27 cellular contexts compared by ENCODE assay signal in the genomic region with DNA sequence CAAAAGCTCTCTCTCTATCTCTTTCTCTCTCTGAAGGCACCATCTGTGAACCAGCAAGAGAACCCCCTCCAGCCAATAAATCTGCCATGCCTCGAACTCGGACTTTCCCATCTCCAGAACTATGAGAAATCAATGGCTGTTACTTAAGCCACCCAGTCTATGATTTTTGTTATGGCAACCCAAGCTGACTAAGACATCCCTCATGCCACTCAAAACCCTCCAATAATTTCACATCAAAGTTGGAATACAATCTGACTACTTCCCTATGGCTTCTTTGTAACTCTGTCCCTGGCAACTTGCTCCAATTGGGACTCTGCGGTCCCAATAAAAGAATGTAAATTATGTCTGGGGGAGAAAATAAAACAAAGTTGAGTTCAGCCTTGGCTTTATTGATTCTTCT.
"Had no signal": no experiment of that assay in that cellular context is flagged by ENCODE, and none has a peak within 500 bp of the region (broad histone marks: within the 10 kb centered on the region; RNA-seq: fewer than 3 reads in every experiment).

No MANE protein-coding gene starts in this region.

- H3K36me3 ChIP-seq: colonic mucosa, esophagus squamous epithelium, gastrocnemius medialis, gastroesophageal sphincter, heart left ventricle, heart right ventricle had no signal

- H3K27ac ChIP-seq: colonic mucosa, coronary artery, dorsolateral prefrontal cortex, epithelial cell of prostate, esophagus squamous epithelium, foreskin keratinocyte, gastrocnemius medialis, gastroesophageal sphincter, heart left ventricle, heart right ventricle had no signal

- FAIRE-seq: colon, endometrium, endothelial cell of umbilical vein, frontal cortex had no signal

- H3K9me3 ChIP-seq: colonic mucosa, gastrocnemius medialis had no signal

- H3K4me3 ChIP-seq: colonic mucosa, coronary artery, dorsolateral prefrontal cortex, esophagus squamous epithelium, gastrocnemius medialis, gastroesophageal sphincter, heart left ventricle, heart right ventricle had no signal

- DNase-seq: colonic mucosa; cortex of kidney; dermis blood vessel endothelial cell; dorsolateral prefrontal cortex; effector CD4-positive, alpha-beta T cell; effector CD8-positive, alpha-beta T cell; effector memory CD4-positive, alpha-beta T cell; effector memory CD8-positive, alpha-beta T cell; endodermal cell; erythroblast; esophagus squamous epithelium; foreskin fibroblast; foreskin keratinocyte; foreskin melanocyte; gastrocnemius medialis; glutamatergic neuron; head of caudate nucleus; heart left ventricle; heart right ventricle had no signal

- H3K4me1 ChIP-seq: colonic mucosa, esophagus squamous epithelium, foreskin keratinocyte, gastrocnemius medialis, gastroesophageal sphincter, heart left ventricle, heart right ventricle had no signal

- ATAC-seq: effector memory CD8-positive, alpha-beta T cell; esophagus mucosa; foreskin keratinocyte; gastrocnemius medialis; gastroesophageal sphincter; heart left ventricle; heart right ventricle had no signal

- H3K27me3 ChIP-seq: colonic mucosa, esophagus squamous epithelium, foreskin keratinocyte, gastrocnemius medialis, gastroesophageal sphincter, heart left ventricle, heart right ventricle had no signal
